ENCODE assay signal across 9 cellular contexts in genomic region chr7:27242580-27243339, GRCh38. TPM values are rescaled to one million over a fixed set of nuclear protein-coding genes. Genes with fewer than 3 reads are reported as not detected.
DNase-seq lines count a peak whose midpoint lies in the region; ATAC-seq and TF ChIP-seq lines count a peak whose summit lies in the region.
"Had no signal": no experiment of that assay in that cellular context is flagged by ENCODE, and none has a peak within 500 bp of the region (broad histone marks: within the 10 kb centered on the region; RNA-seq: fewer than 3 reads in every experiment).

Gene EVX1, plus strand, starts transcription at chr7:27242802. Its CDS starts 229 bp downstream, at chr7:27243031.

- peak within 1 kb of the TSS; percentile 30 for H3K4me3 ChIP-seq in neural progenitor cell

- H3K36me3 ChIP-seq in neural progenitor cell: no peaks in the 10 kb centered on the region

- peak within 1 kb of the TSS; percentile 67 for H3K4me2 ChIP-seq in neural progenitor cell

- peak; percentile 59 for DNase-seq in DMS153 (lab: John Stamatoyannopoulos, UW)
- peak; percentile 65 for DNase-seq in NCI-H146 (lab: John Stamatoyannopoulos, UW)
- DNase-seq in activated naive CD4-positive, alpha-beta T cell treated with anti-CD3 and anti-CD28 coated beads, Interleukin-2, amount 50 U/mL, for 16 hours: peak; percentile 40
- DNase-seq in neural progenitor cell (ENCODE audit: low spot score): peak; percentile 72
- DNase-seq in hypothalamus (lab: John Stamatoyannopoulos, UW): no peak
- DNase-seq in CD1c-positive myeloid dendritic cell (ENCODE audit: extremely low spot score): no peak
- no peak for DNase-seq in NK-92 treated with Interleukin-12 subunit alpha and Interleukin-12 subunit beta, amount 100 ng/mL, for 24 hours (lab: John Stamatoyannopoulos, UW)
- DNase-seq: foreskin melanocyte had no signal

- H3K4me1 Mint-ChIP-seq in neural progenitor cell: peaks cover 31% of the 10 kb centered on the region

- peaks cover 29% of the 10 kb centered on the region for H3F3A ChIP-seq in neural progenitor cell (ENCODE audit: low read depth)

- H3K4me1 ChIP-seq in neural progenitor cell: peaks cover 45% of the 10 kb centered on the region

- H3K9me3 ChIP-seq in neural progenitor cell (ENCODE audit: low read depth): no peaks in the 10 kb centered on the region

- H3K79me2 ChIP-seq in neural progenitor cell (ENCODE audit: low read depth): no peaks in the 10 kb centered on the region

- H2AFZ ChIP-seq in neural progenitor cell (replicated peaks): no peak within 1 kb of the TSS

- ATAC-seq in HG02798 (IDR thresholded peaks at IDR 0.05; ENCODE audit: poor library complexity, unreplicated experiment): no peak

- no peak within 1 kb of the TSS for H3K9ac ChIP-seq in neural progenitor cell

- no peak within 1 kb of the TSS for H3K27ac Mint-ChIP-seq in neural progenitor cell

- H4K20me1 ChIP-seq in neural progenitor cell (ENCODE audit: low read depth): peaks cover 88% of the 10 kb centered on the region

- H3K36me3 Mint-ChIP-seq in neural progenitor cell: peaks cover 1% of the 10 kb centered on the region

- H3K27me3 ChIP-seq in neural progenitor cell: peaks cover 100% of the 10 kb centered on the region

- no peak for TF ChIP-seq CTCF in neural progenitor cell (IDR thresholded peaks at IDR 0.05)

- H3K27me3 Mint-ChIP-seq in neural progenitor cell (ENCODE audit: insufficient read depth, low read depth): peaks cover 84% of the 10 kb centered on the region

- peaks cover 8% of the 10 kb centered on the region for H3K9me3 Mint-ChIP-seq in neural progenitor cell

- peak within 1 kb of the TSS; percentile 70 for H3K4me3 Mint-ChIP-seq in neural progenitor cell

- no peak within 1 kb of the TSS for H3K27ac ChIP-seq in neural progenitor cell

RNA-seq across cellular contexts. Expression of gene EVX1, which starts in this region (rescaled TPM):
- not detected in 2 replicates for total RNA-seq in neural progenitor cell (ENCODE audit: low replicate concordance)

Comparison
In these comparisons a context has a peak if more than half of its experiments do, and no peak if none do; other contexts are left out.
1. Peak in DNase-seq, H3K4me3 ChIP-seq and H3K4me2 ChIP-seq in neural progenitor cell; RNA of the gene not detected or under 1 TPM.
2. DNase-seq: peak in DMS153 (single experiment), NCI-H146 (single experiment) and activated naive CD4-positive, alpha-beta T cell treated with anti-CD3 and anti-CD28 coated beads, Interleukin-2, amount 50 U/mL, for 16 hours (single experiment); none in hypothalamus (0 of 51), CD1c-positive myeloid dendritic cell (single experiment) and NK-92 treated with Interleukin-12 subunit alpha and Interleukin-12 subunit beta, amount 100 ng/mL, for 24 hours (single experiment).